In the genomic region with DNA sequence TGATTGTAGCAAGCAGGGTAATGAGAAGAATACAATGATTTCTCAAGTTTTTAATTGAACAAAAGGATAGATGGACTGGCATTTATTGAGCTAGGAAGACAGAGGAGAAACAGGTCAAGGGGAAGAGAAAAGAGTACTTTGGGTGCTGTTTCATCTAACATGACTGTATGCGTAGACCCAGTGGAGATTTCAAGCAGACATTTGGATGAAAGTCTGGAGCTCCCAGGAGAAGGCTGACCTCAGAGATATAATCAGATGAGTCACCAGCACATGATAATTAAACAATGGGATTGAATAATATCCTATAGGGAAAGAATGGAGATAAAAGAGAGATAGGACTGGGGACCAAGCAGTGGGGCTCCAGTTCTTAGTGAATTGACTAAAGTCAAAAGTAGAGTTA, we compare ENCODE assay signal across 18 cellular contexts.
DNase-seq lines count a peak whose midpoint lies in the region; FAIRE-seq and TF ChIP-seq lines count a peak whose summit lies in the region.
"Had no signal": no experiment of that assay in that cellular context is flagged by ENCODE, and none has a peak within 500 bp of the region (broad histone marks: within the 10 kb centered on the region; RNA-seq: fewer than 3 reads in every experiment).

No MANE protein-coding gene starts in this region.

- no peak overlapping the region for H4K8ac ChIP-seq in mesendoderm (ENCODE audit: low read depth, low read length)

- H3K4me2 ChIP-seq in endothelial cell of umbilical vein (ENCODE audit: insufficient read depth, low read length) (no peak overlapping the region), mesendoderm (ENCODE audit: low read length) (no peak overlapping the region)

- H4K5ac ChIP-seq in mesendoderm (ENCODE audit: low read length) = no peak overlapping the region

- no peak overlapping the region for H3K18ac ChIP-seq in mesendoderm (ENCODE audit: low read length)

- no peak for FAIRE-seq in endothelial cell of umbilical vein (lab: Jason Lieb, UNC)

- H3K9me1 ChIP-seq in endothelial cell of umbilical vein (replicated peaks; ENCODE audit: control insufficient read depth, extremely low read depth, insufficient read depth, low read length) = no peaks in the 10 kb centered on the region

- H3K9ac ChIP-seq in endothelial cell of umbilical vein (replicated peaks; ENCODE audit: extremely low read depth, insufficient read depth, low read length) = no peak overlapping the region
- no peak overlapping the region for H3K9ac ChIP-seq in mesendoderm (ENCODE audit: low read length)

- POLR2A ChIA-PET in endothelial cell of umbilical vein (lab: Charles Lee) = no interaction called here

- no peak overlapping the region for H2BK15ac ChIP-seq in mesendoderm (replicated peaks; ENCODE audit: low read depth)

- WGBS in mesendoderm (ENCODE audit: extremely low coverage, insufficient coverage, low lambda C conversion rate) = no CpG with 5 or more reads among the region's 1 CpG

- peaks cover 2% of the 10 kb centered on the region for H3K9me3 ChIP-seq in endothelial cell of umbilical vein (replicated peaks; ENCODE audit: control insufficient read depth, insufficient read depth, low read length)
- H3K9me3 ChIP-seq: Caco-2, esophagus muscularis mucosa, heart right ventricle, neutrophil had no signal

- no peak overlapping the region for H2AFZ ChIP-seq in endothelial cell of umbilical vein (ENCODE audit: low read depth, low read length)

- no peaks in the 10 kb centered on the region for H4K20me1 ChIP-seq in endothelial cell of umbilical vein (replicated peaks; ENCODE audit: control insufficient read depth, extremely low read depth, insufficient read depth, low read length)

- H2AK5ac ChIP-seq in mesendoderm (ENCODE audit: low read length) = no peak overlapping the region

- H3K4ac ChIP-seq in mesendoderm (ENCODE audit: low read depth, low read length) = no peak overlapping the region

- dilution Hi-C loops in endothelial cell of umbilical vein (cut with MboI; ENCODE audit: extremely low pct_ligation_motif_present, low sequenced_read_pairs) = no loop called here

- H3K79me2 ChIP-seq in endothelial cell of umbilical vein (ENCODE audit: control insufficient read depth, insufficient read depth, low read length) (no peaks in the 10 kb centered on the region), mesendoderm (ENCODE audit: control insufficient read depth, insufficient read depth, low read length) (no peaks in the 10 kb centered on the region)

- H3K4me1 ChIP-seq in endothelial cell of umbilical vein (ENCODE audit: control insufficient read depth, extremely low read depth, insufficient read depth, low read length) (no peaks in the 10 kb centered on the region), mesendoderm (ENCODE audit: control insufficient read depth, low read depth, low read length) (no peaks in the 10 kb centered on the region)
- H3K4me1 ChIP-seq: Caco-2, esophagus muscularis mucosa, heart right ventricle had no signal

- H3K23ac ChIP-seq in mesendoderm (ENCODE audit: low read length) = no peak overlapping the region

- TF ChIP-seq POLR2A in endothelial cell of umbilical vein (IDR thresholded peaks at IDR 0.05; ENCODE audit: low read depth, low read length) = no peak

- H3K56ac ChIP-seq in mesendoderm (ENCODE audit: low read length) = no peak overlapping the region

- no peaks in the 10 kb centered on the region for H3K79me1 ChIP-seq in mesendoderm (ENCODE audit: low read length)

- intact Hi-C loops in endothelial cell of umbilical vein (cut with micrococcal nuclease) = no loop called here

- H3K36me3 ChIP-seq in endothelial cell of umbilical vein (ENCODE audit: control insufficient read depth in 2 of 2, extremely low read depth in 1 of 2, insufficient read depth in 2 of 2, low read length in 2 of 2) (no peaks in the 10 kb centered on the region), mesendoderm (ENCODE audit: control insufficient read depth, insufficient read depth, low read length) (no peaks in the 10 kb centered on the region)
- H3K36me3 ChIP-seq: esophagus muscularis mucosa, heart right ventricle, neutrophil had no signal

- no TSS peak for BruUV-seq in endothelial cell of umbilical vein (replicated peaks; lab: Mats Ljungman, UMichigan)

- TF ChIP-seq CTCF in endothelial cell of umbilical vein (IDR thresholded peaks at IDR 0.05; ENCODE audit: extremely low read depth in 1 of 2, insufficient read depth in 1 of 2, low read depth in 1 of 2, low read length in 2 of 2) = no peak

- no peak overlapping the region for H2BK120ac ChIP-seq in mesendoderm (ENCODE audit: low read depth, low read length)

- DNase-seq in EL (peak; percentile 78), NCI-H226 (peak; percentile 39), endothelial cell of umbilical vein (ENCODE audit: low read depth, low spot score) (no peak), mesendoderm (peak; percentile 22), NCI-H187 treated with DMSO at 0.1 percent for 48 hours (lab: John Stamatoyannopoulos, UW) (no peak), DMS 273 treated with DMSO at 0.1 percent for 48 hours (lab: John Stamatoyannopoulos, UW) (no peak), NOMO-1 treated with dmso at 0.1 percent for 144 hours (lab: John Stamatoyannopoulos, UW; ENCODE audit: unreplicated experiment) (no peak)
- DNase-seq: activated CD4-positive, alpha-beta T cell treated with anti-CD3 and anti-CD28 coated beads, Interleukin-2, amount 50 U/mL, for 48 hours; activated gamma-delta T cell; Caco-2; GDM1; heart right ventricle; NCI-H1694; stimulated activated CD4-positive, alpha-beta T cell treated with anti-CD3 and anti-CD28 coated beads, Interleukin-4, amount 100 ng/mL, for 4 hours; stimulated activated naive CD8-positive, alpha-beta T cell treated with anti-CD3 and anti-CD28 coated beads, Interleukin-15, amount 100 ng/mL, for 72 hours had no signal

- CTCF ChIA-PET in endothelial cell of umbilical vein (lab: Charles Lee) = no interaction called here

- no peak overlapping the region for H2BK5ac ChIP-seq in mesendoderm (ENCODE audit: low read length)

- no peaks in the 10 kb centered on the region for H3K27me3 ChIP-seq in endothelial cell of umbilical vein (ENCODE audit: control insufficient read depth in 2 of 2, insufficient read depth in 2 of 2, low read length in 2 of 2)
- H3K27me3 ChIP-seq in mesendoderm (ENCODE audit: insufficient read depth, low read length, poor library complexity) = no peaks in the 10 kb centered on the region
- H3K27me3 ChIP-seq: esophagus muscularis mucosa, neutrophil had no signal

- H3K27ac ChIP-seq in endothelial cell of umbilical vein (ENCODE audit: insufficient read depth, low read depth, low read length) (no peak overlapping the region), mesendoderm (ENCODE audit: low read depth, low read length) (no peak overlapping the region)
- H3K27ac ChIP-seq: esophagus muscularis mucosa, heart right ventricle, HL-60, neutrophil had no signal

- H3K4me3 ChIP-seq in endothelial cell of umbilical vein (replicated peaks in 1 of 3; ENCODE audit: insufficient read depth in 1 of 3, low read depth in 1 of 3, low read length in 3 of 3) (no peak overlapping the region), mesendoderm (ENCODE audit: low read length) (no peak overlapping the region)
- H3K4me3 ChIP-seq: esophagus muscularis mucosa, heart right ventricle had no signal

TF ChIP-seq in endothelial cell of umbilical vein, 7 proteins besides CTCF, POLR2A, EP300 and RAD21:
- TF ChIP-seq EZH2 (IDR thresholded peaks at IDR 0.05; ENCODE audit: borderline replicate concordance, low read depth, low read length, severe bottlenecking) = no peak
- TF ChIP-seq, protein P1, sequence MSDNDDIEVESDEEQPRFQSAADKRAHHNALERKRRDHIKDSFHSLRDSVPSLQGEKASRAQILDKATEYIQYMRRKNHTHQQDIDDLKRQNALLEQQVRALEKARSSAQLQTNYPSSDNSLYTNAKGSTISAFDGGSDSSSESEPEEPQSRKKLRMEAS (IDR thresholded peaks at IDR 0.05; ENCODE audit: insufficient read depth, insufficient read length) = no peak
- peak; percentile 20 for TF ChIP-seq JUN (IDR thresholded peaks at IDR 0.05; ENCODE audit: borderline replicate concordance, insufficient read depth, insufficient read length, low read depth)

Comparison
In these comparisons a context has a peak if more than half of its experiments do, and no peak if none do; other contexts are left out.
1. DNase-seq: peak in EL (single experiment), NCI-H226 (single experiment) and mesendoderm (single experiment); none in endothelial cell of umbilical vein (single experiment), NCI-H187 treated with DMSO at 0.1 percent for 48 hours (single experiment), DMS 273 treated with DMSO at 0.1 percent for 48 hours (single experiment) and NOMO-1 treated with dmso at 0.1 percent for 144 hours (single experiment).